8 cellular contexts compared by ENCODE assay signal in the genomic region with DNA sequence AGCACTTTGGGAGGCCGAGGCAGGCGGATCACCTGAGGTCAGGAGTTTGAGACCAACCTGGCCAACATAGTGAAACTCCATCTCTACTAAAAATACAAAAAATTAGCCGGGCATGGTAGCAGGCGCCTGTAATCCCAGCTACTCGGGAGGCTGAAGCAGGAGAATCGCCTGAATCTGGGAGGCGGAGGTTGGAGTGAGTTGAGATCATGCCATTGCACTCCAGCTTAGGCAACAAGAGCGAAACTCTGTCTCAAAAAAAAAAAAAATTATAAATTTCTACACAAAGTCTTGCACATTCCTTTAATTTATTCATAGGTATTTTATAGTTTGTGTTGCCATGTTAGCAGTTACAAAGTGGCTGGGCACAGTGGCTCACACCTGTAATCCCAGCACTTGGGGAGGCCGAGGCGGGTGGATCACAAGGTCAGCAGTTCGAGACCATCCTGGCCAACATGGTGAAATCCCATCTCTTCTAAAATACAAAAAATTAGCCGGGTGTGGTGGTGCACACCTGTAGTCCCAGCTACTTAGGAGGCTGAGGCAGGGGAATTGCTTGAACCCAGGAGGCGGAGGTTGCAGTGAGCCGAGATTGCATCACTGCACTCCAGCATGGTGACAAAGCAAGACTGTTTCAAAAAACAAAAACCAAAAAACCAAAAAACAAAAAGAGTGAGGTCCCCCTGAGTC. TPM values are rescaled to one million over a fixed set of nuclear protein-coding genes. Genes with fewer than 3 reads are reported as not detected.
DNase-seq lines count a peak whose midpoint lies in the region; ATAC-seq, FAIRE-seq and TF ChIP-seq lines count a peak whose summit lies in the region.
"Not testable (repeated sequence)": the region's sequence is repeated elsewhere in the genome, so short reads cannot be mapped to it uniquely, and the experiment has no call there.

No MANE protein-coding gene starts in this region.

- TF ChIP-seq RAD21 in A549 (conservative IDR thresholded peaks at IDR 0.05 in 1 of 2, IDR thresholded peaks at IDR 0.05 in 1 of 2): not testable (repeated sequence)

- TF ChIP-seq EP300 in A549 (IDR thresholded peaks at IDR 0.05): not testable (repeated sequence)

- H3K4me1 Mint-ChIP-seq in T-helper 2 cell treated with Interferon-gamma antibody and Interleukin-4, amounts not matched to agents 5 μg/mL and 100 μg/mL, for 36 hours (ENCODE audit: low read depth): peaks cover 23% of the 10 kb centered on the region
- peaks cover 16% of the 10 kb centered on the region for H3K4me1 Mint-ChIP-seq in activated naive CD8-positive, alpha-beta T cell treated with anti-CD3 and anti-CD28 coated beads, Interleukin-2, amount 10 ng/mL, durations not matched to agents 7 days and 5 days
- peaks cover 19 to 20% of the 10 kb centered on the region in 2 donors for H3K4me1 Mint-ChIP-seq in effector memory CD8-positive, alpha-beta T cell (ENCODE audit: low read depth in 2 of 2)

- not testable (repeated sequence) for H3K36me3 Mint-ChIP-seq in T-helper 2 cell treated with Interferon-gamma antibody and Interleukin-4, amounts not matched to agents 5 μg/mL and 100 μg/mL, for 36 hours (ENCODE audit: low read depth); activated naive CD8-positive, alpha-beta T cell treated with anti-CD3 and anti-CD28 coated beads, Interleukin-2, amount 10 ng/mL, durations not matched to agents 7 days and 5 days; effector memory CD8-positive, alpha-beta T cell (ENCODE audit: insufficient read depth)

- 63% methylated on average over 14 of the region's 14 CpGs for WGBS in A549 (ENCODE audit: missing lambda C conversion rate)

- H3K4me2 ChIP-seq in A549 (peak overlapping the region; percentile 83), osteoblast (ENCODE audit: insufficient read depth, low read length) (peak overlapping the region; percentile 77)

- H3K27me3 Mint-ChIP-seq in T-helper 2 cell treated with Interferon-gamma antibody and Interleukin-4, amounts not matched to agents 5 μg/mL and 100 μg/mL, for 36 hours (ENCODE audit: low read depth); activated naive CD8-positive, alpha-beta T cell treated with anti-CD3 and anti-CD28 coated beads, Interleukin-2, amount 10 ng/mL, durations not matched to agents 7 days and 5 days; effector memory CD8-positive, alpha-beta T cell: not testable (repeated sequence)

- POLR2A ChIA-PET in A549 (lab: Yijun Ruan, JAX): interaction anchor here (0.9 to 3.5 kb wide), 15 partner anchors 9 to 102 kb away, joined by 3 to 402 read pairs (median 7); partner anchors contain the start of genes MALAT1, NEAT1 and SLC25A45
- POLR2A ChIA-PET in activated naive CD8-positive, alpha-beta T cell treated with anti-CD3 and anti-CD28 coated beads, Interleukin-2, amount 10 ng/mL, durations not matched to agents 7 days and 5 days (lab: Charles Lee): interaction anchor here (0.8 to 14.5 kb wide), 6 partner anchors 20 to 90 kb away, joined by 3 to 686 read pairs (median 5); partner anchors contain the start of genes MALAT1, NEAT1 and SLC25A45

- H2AFZ ChIP-seq in osteoblast (ENCODE audit: low read length): not testable (repeated sequence)

- H3K27ac ChIP-seq in A549: peak overlapping the region; percentile 93 to 96
- H3K27ac ChIP-seq in HL-60 (replicated peaks): peak overlapping the region; percentile 48
- H3K27ac ChIP-seq in layer of hippocampus (ENCODE audit: low read depth, low read length): peak overlapping the region; percentile 90
- peak overlapping the region; percentile 100 for H3K27ac ChIP-seq in osteoblast (ENCODE audit: low read depth, low read length)
- peak overlapping the region; percentile 99 for H3K27ac ChIP-seq in stomach smooth muscle (ENCODE audit: low read length)

- H3K27me3 ChIP-seq in HL-60 (ENCODE audit: insufficient read depth, poor library complexity, severe bottlenecking); layer of hippocampus (ENCODE audit: control insufficient read depth, insufficient read depth, low read length); osteoblast (ENCODE audit: insufficient read depth, low read length); stomach smooth muscle (ENCODE audit: control insufficient read depth in 1 of 2, insufficient read depth in 2 of 2, low read length in 2 of 2): not testable (repeated sequence)

- FAIRE-seq in A549 (lab: Jason Lieb, UNC): not testable (repeated sequence)

- not testable (repeated sequence) for TF ChIP-seq POLR2A in A549 (IDR thresholded peaks at IDR 0.05; ENCODE audit: low read length)

- H4K20me1 ChIP-seq in osteoblast (ENCODE audit: insufficient read depth, low read length): not testable (repeated sequence)

- H3K79me2 ChIP-seq in osteoblast (ENCODE audit: insufficient read depth, low read length): peaks cover 60% of the 10 kb centered on the region

- CTCF ChIA-PET in A549 (lab: Yijun Ruan, JAX): interaction anchor here (0.7 to 25.6 kb wide), 11 partner anchors 13 to 117 kb away, joined by 3 to 947 read pairs (median 6); partner anchors contain the start of gene MALAT1

- peak overlapping the region; percentile 8; the same call in 1 of the 3 replicates for H3K4me3 ChIP-seq in A549
- H3K4me3 ChIP-seq in HL-60 (replicated peaks; ENCODE audit: insufficient read depth, low read length); osteoblast (ENCODE audit: insufficient read depth, low read length): not testable (repeated sequence)
- H3K4me3 ChIP-seq in stomach smooth muscle (ENCODE audit: low read length in 2 of 2): peak overlapping the region in 1 of 2 donors; percentile 69

- peak overlapping the region; percentile 81 for H3K4me3 Mint-ChIP-seq in T-helper 2 cell treated with Interferon-gamma antibody and Interleukin-4, amounts not matched to agents 5 μg/mL and 100 μg/mL, for 36 hours
- not testable (repeated sequence) for H3K4me3 Mint-ChIP-seq in activated naive CD8-positive, alpha-beta T cell treated with anti-CD3 and anti-CD28 coated beads, Interleukin-2, amount 10 ng/mL, durations not matched to agents 7 days and 5 days
- peak overlapping the region; percentile 14 to 66 for H3K4me3 Mint-ChIP-seq in effector memory CD8-positive, alpha-beta T cell

- H3K9ac ChIP-seq in stomach smooth muscle (ENCODE audit: low read length in 2 of 2): peak overlapping the region in 1 of 2 donors; percentile 93

- H3K9me3 ChIP-seq in A549; osteoblast (ENCODE audit: low read depth, low read length); stomach smooth muscle (ENCODE audit: control insufficient read depth in 2 of 2, low read length in 2 of 2): not testable (repeated sequence)

- peak overlapping the region; percentile 99 for H3K27ac Mint-ChIP-seq in T-helper 2 cell treated with Interferon-gamma antibody and Interleukin-4, amounts not matched to agents 5 μg/mL and 100 μg/mL, for 36 hours
- H3K27ac Mint-ChIP-seq in activated naive CD8-positive, alpha-beta T cell treated with anti-CD3 and anti-CD28 coated beads, Interleukin-2, amount 10 ng/mL, durations not matched to agents 7 days and 5 days: peak overlapping the region; percentile 90
- peak overlapping the region; percentile 93 to 98 for H3K27ac Mint-ChIP-seq in effector memory CD8-positive, alpha-beta T cell

- not testable (repeated sequence) for H3K9me3 Mint-ChIP-seq in T-helper 2 cell treated with Interferon-gamma antibody and Interleukin-4, amounts not matched to agents 5 μg/mL and 100 μg/mL, for 36 hours; activated naive CD8-positive, alpha-beta T cell treated with anti-CD3 and anti-CD28 coated beads, Interleukin-2, amount 10 ng/mL, durations not matched to agents 7 days and 5 days; effector memory CD8-positive, alpha-beta T cell

- ATAC-seq in A549; activated naive CD8-positive, alpha-beta T cell treated with anti-CD3 and anti-CD28 coated beads, Interleukin-2, amount 10 ng/mL, durations not matched to agents 7 days and 5 days (ENCODE audit: low read depth); effector memory CD8-positive, alpha-beta T cell (replicated peaks): not testable (repeated sequence)

- DNase-seq in A549 (ENCODE audit: low read depth in 1 of 2, low spot score in 1 of 2); HL-60 (ENCODE audit: low read depth in 1 of 2, low spot score in 1 of 2); T-helper 2 cell treated with Interferon-gamma antibody and Interleukin-4, amounts not matched to agents 5 μg/mL and 100 μg/mL, for 36 hours (ENCODE audit: low spot score); activated naive CD8-positive, alpha-beta T cell treated with anti-CD3 and anti-CD28 coated beads, Interleukin-2, amount 10 ng/mL, durations not matched to agents 7 days and 5 days; effector memory CD8-positive, alpha-beta T cell; osteoblast (ENCODE audit: insufficient read length, low spot score, missing footprints): not testable (repeated sequence)

- TF ChIP-seq CTCF in A549 (IDR thresholded peaks at IDR 0.05); HL-60 (IDR thresholded peaks at IDR 0.05; ENCODE audit: insufficient read depth, low read length); osteoblast (IDR thresholded peaks at IDR 0.05; ENCODE audit: extremely low read depth, low read depth, low read length): not testable (repeated sequence)

- H3K36me3 ChIP-seq in osteoblast (ENCODE audit: insufficient read depth, low read length); stomach smooth muscle (ENCODE audit: control insufficient read depth in 2 of 2, insufficient read depth in 2 of 2, low read length in 2 of 2): not testable (repeated sequence)

- peaks cover 68% of the 10 kb centered on the region for H3K4me1 ChIP-seq in A549
- H3K4me1 ChIP-seq in osteoblast (ENCODE audit: insufficient read depth, low read length): peaks cover 27% of the 10 kb centered on the region
- H3K4me1 ChIP-seq in stomach smooth muscle (ENCODE audit: control insufficient read depth, insufficient read depth, low read length): peaks cover 27% of the 10 kb centered on the region

RNA-seq across cellular contexts. Expression of gene MALAT1, which starts 26.1 kb away (rescaled TPM):
- polyA plus RNA-seq in A549 (2011; rRNA removed) (1,041 and 1,340 TPM in 2 replicates), A549 (2017; fragmentation: RNase III; extraction: RNeasy Plus Mini Kit Qiagen cat#74134 plus additional on column Dnase treatment) (167 to 203 TPM (median 188 TPM) in 3 replicates)
- polyA plus RNA-seq in A549 (2012; cell fraction: cytosol; rRNA removed): 24.8 and 29.0 TPM in 2 replicates
- polyA plus RNA-seq in A549 (2012; cell fraction: nucleus; rRNA removed): 215 and 608 TPM in 2 replicates
- 10,326 and 11,734 TPM in 2 replicates for polyA minus RNA-seq in A549 (2011; rRNA and poly(A)+ RNA removed)
- over 10,000 TPM; 13,719 to 14,448 TPM for total RNA-seq in activated naive CD8-positive, alpha-beta T cell treated with anti-CD3 and anti-CD28 coated beads, Interleukin-2, amount 10 ng/mL, durations not matched to agents 7 days and 5 days
- total RNA-seq in osteoblast: 19,002 and 21,612 TPM in 2 replicates

RNA-seq across cellular contexts. Expression of gene NEAT1, which starts 50.1 kb away (rescaled TPM):
- polyA plus RNA-seq in A549 (2011; rRNA removed): 181 and 314 TPM in 2 replicates
- polyA plus RNA-seq in A549 (2012; cell fraction: cytosol; rRNA removed): 137 and 155 TPM in 2 replicates
- polyA plus RNA-seq in A549 (2012; cell fraction: nucleus; rRNA removed): 406 and 691 TPM in 2 replicates
- polyA plus RNA-seq in A549 (2017; fragmentation: RNase III; extraction: RNeasy Plus Mini Kit Qiagen cat#74134 plus additional on column Dnase treatment): 1,009 to 1,407 TPM (median 1,223 TPM) in 3 replicates
- polyA minus RNA-seq in A549 (2011; rRNA and poly(A)+ RNA removed): 160 and 161 TPM in 2 replicates
- 100 to 1,000 TPM; 402 to 407 TPM for total RNA-seq in activated naive CD8-positive, alpha-beta T cell treated with anti-CD3 and anti-CD28 coated beads, Interleukin-2, amount 10 ng/mL, durations not matched to agents 7 days and 5 days
- total RNA-seq in osteoblast: 818 and 1,122 TPM in 2 replicates

RNA-seq across cellular contexts. Expression of gene SCYL1, which starts 52.2 kb away (rescaled TPM):
- polyA plus RNA-seq in A549 (2011; rRNA removed): 30.8 and 33.6 TPM in 2 replicates
- polyA plus RNA-seq in A549 (2012; cell fraction: cytosol; rRNA removed): 88.0 and 105 TPM in 2 replicates
- 125 and 152 TPM in 2 replicates for polyA plus RNA-seq in A549 (2012; cell fraction: nucleus; rRNA removed)
- polyA plus RNA-seq in A549 (2017; fragmentation: RNase III; extraction: RNeasy Plus Mini Kit Qiagen cat#74134 plus additional on column Dnase treatment): 41.8 to 46.8 TPM (median 45.9 TPM) in 3 replicates
- polyA minus RNA-seq in A549 (2011; rRNA and poly(A)+ RNA removed): 39.1 and 43.6 TPM in 2 replicates
- 10 to 100 TPM; 74.2 to 74.9 TPM for total RNA-seq in activated naive CD8-positive, alpha-beta T cell treated with anti-CD3 and anti-CD28 coated beads, Interleukin-2, amount 10 ng/mL, durations not matched to agents 7 days and 5 days
- 109 and 115 TPM in 2 replicates for total RNA-seq in osteoblast

Comparison
In these comparisons a context has a peak if more than half of its experiments do, and no peak if none do; other contexts are left out.
1. H3K27ac ChIP-seq: peak in every context shown above with its lines; median percentile 100 in osteoblast; 99 in stomach smooth muscle; 94 in A549; 90 in layer of hippocampus; 48 in HL-60.